Comparison of ENCODE assay signal across 17 cellular contexts in genomic region chr18:74488864-74489263, GRCh38. TPM values are rescaled to one million over a fixed set of nuclear protein-coding genes. Genes with fewer than 3 reads are reported as not detected.
DNase-seq lines count a peak whose midpoint lies in the region; ATAC-seq and TF ChIP-seq lines count a peak whose summit lies in the region.
"Had no signal": no experiment of that assay in that cellular context is flagged by ENCODE, and none has a peak within 500 bp of the region (broad histone marks: within the 10 kb centered on the region; RNA-seq: fewer than 3 reads in every experiment).

No MANE protein-coding gene starts in this region.

- TF ChIP-seq POLR2A in heart left ventricle (IDR thresholded peaks at IDR 0.05): no peak
- no peak for TF ChIP-seq POLR2A in GM18505 (IDR thresholded peaks at IDR 0.05; ENCODE audit: borderline replicate concordance, extremely low read depth, insufficient read depth, insufficient read length)

- H3K27me3 Mint-ChIP-seq in activated T-helper 17 cell treated with anti-CD3 and anti-CD28 coated beads, Interleukin-2, amount 50 U/mL, for 72 hours: no peaks in the 10 kb centered on the region
- peaks cover 11% of the 10 kb centered on the region for H3K27me3 Mint-ChIP-seq in neural progenitor cell (ENCODE audit: insufficient read depth, low read depth)
- H3K27me3 Mint-ChIP-seq: CD4-positive, alpha-beta memory T cell had no signal

- 90 to 95% (median 92%) methylated on average over 8 of the region's 8 CpGs for WGBS in heart left ventricle, 4 donors

- no peaks in the 10 kb centered on the region for H3K9me3 ChIP-seq in right atrium auricular region
- H3K9me3 ChIP-seq in heart left ventricle: peaks cover 0 to 4% (median 0%) of the 10 kb centered on the region in 12 donors
- no peaks in the 10 kb centered on the region for H3K9me3 ChIP-seq in neural progenitor cell (ENCODE audit: low read depth)

- peaks cover 0 to 9% of the 10 kb centered on the region in 2 donors for H3K4me1 ChIP-seq in right atrium auricular region
- peaks cover 0 to 19% (median 7%) of the 10 kb centered on the region in 12 donors for H3K4me1 ChIP-seq in heart left ventricle
- no peaks in the 10 kb centered on the region for H3K4me1 ChIP-seq in neural progenitor cell

- no peak overlapping the region for H3K9ac ChIP-seq in neural progenitor cell
- H3K9ac ChIP-seq: GM23248 had no signal

- H3K9me3 Mint-ChIP-seq in activated T-helper 17 cell treated with anti-CD3 and anti-CD28 coated beads, Interleukin-2, amount 50 U/mL, for 72 hours: no peaks in the 10 kb centered on the region
- H3K9me3 Mint-ChIP-seq in neural progenitor cell: no peaks in the 10 kb centered on the region

- no peak overlapping the region for H3K27ac ChIP-seq in right atrium auricular region
- no peak overlapping the region for H3K27ac ChIP-seq in heart left ventricle
- no peak overlapping the region for H3K27ac ChIP-seq in neural progenitor cell
- H3K27ac ChIP-seq: C4-2B, GM23248, HL-60 had no signal

- H3K4me3 ChIP-seq in right atrium auricular region: no peak overlapping the region
- H3K4me3 ChIP-seq in heart left ventricle: no peak overlapping the region
- H3K4me3 ChIP-seq in neural progenitor cell: no peak overlapping the region

- peak overlapping the region; percentile 46 for H2AFZ ChIP-seq in neural progenitor cell (replicated peaks)

- H4K20me1 ChIP-seq in neural progenitor cell (ENCODE audit: low read depth): no peaks in the 10 kb centered on the region

- DNase-seq in right atrium auricular region (ENCODE audit: low spot score) (peak; percentile 7), heart left ventricle (no peak), neural progenitor cell (ENCODE audit: low spot score) (no peak), NK-92 (lab: John Stamatoyannopoulos, UW; ENCODE audit: unreplicated experiment) (no peak)
- DNase-seq: ACHN; CD4-positive, alpha-beta memory T cell; DND-41; GDM1; H9; KBM-7 had no signal

- ATAC-seq in heart left ventricle (no peak), GM18505 (IDR thresholded peaks at IDR 0.05; ENCODE audit: unreplicated experiment) (no peak), HG02840 (IDR thresholded peaks at IDR 0.05; ENCODE audit: low FRiP score, unreplicated experiment) (no peak)
- ATAC-seq in activated T-helper 17 cell treated with anti-CD3 and anti-CD28 coated beads, Interleukin-2, amount 50 U/mL, for 72 hours (replicated peaks): no peak

- H3K79me2 ChIP-seq in neural progenitor cell (ENCODE audit: low read depth): no peaks in the 10 kb centered on the region

- no peaks in the 10 kb centered on the region for H3K27me3 ChIP-seq in right atrium auricular region
- H3K27me3 ChIP-seq in heart left ventricle: no peaks in the 10 kb centered on the region
- no peaks in the 10 kb centered on the region for H3K27me3 ChIP-seq in neural progenitor cell

- no peaks in the 10 kb centered on the region for H3K36me3 ChIP-seq in right atrium auricular region
- H3K36me3 ChIP-seq in heart left ventricle: no peaks in the 10 kb centered on the region
- H3K36me3 ChIP-seq in neural progenitor cell: no peaks in the 10 kb centered on the region

- no peaks in the 10 kb centered on the region for H3K36me3 Mint-ChIP-seq in activated T-helper 17 cell treated with anti-CD3 and anti-CD28 coated beads, Interleukin-2, amount 50 U/mL, for 72 hours (ENCODE audit: low read depth)
- no peaks in the 10 kb centered on the region for H3K36me3 Mint-ChIP-seq in neural progenitor cell
- H3K36me3 Mint-ChIP-seq: CD4-positive, alpha-beta memory T cell had no signal

- peak overlapping the region; percentile 1 for H3K27ac Mint-ChIP-seq in activated T-helper 17 cell treated with anti-CD3 and anti-CD28 coated beads, Interleukin-2, amount 50 U/mL, for 72 hours
- H3K27ac Mint-ChIP-seq in neural progenitor cell: peak overlapping the region; percentile 75
- H3K27ac Mint-ChIP-seq: H9 had no signal

- intact Hi-C loops in heart left ventricle (cut with DNase I): loop anchor here in 2 of 10 donors (5.0 kb wide), 2 partner anchors 37 to 292 kb away; no protein-coding TSS in a partner anchor

- peaks cover 4% of the 10 kb centered on the region for H3F3A ChIP-seq in neural progenitor cell (ENCODE audit: low read depth)

- TF ChIP-seq CTCF in right atrium auricular region (IDR thresholded peaks at IDR 0.05): no peak
- no peak for TF ChIP-seq CTCF in heart left ventricle (IDR thresholded peaks at IDR 0.05)
- no peak for TF ChIP-seq CTCF in neural progenitor cell (IDR thresholded peaks at IDR 0.05)

- no peak overlapping the region for H3K4me2 ChIP-seq in neural progenitor cell

- H3K4me3 Mint-ChIP-seq in activated T-helper 17 cell treated with anti-CD3 and anti-CD28 coated beads, Interleukin-2, amount 50 U/mL, for 72 hours: no peak overlapping the region
- H3K4me3 Mint-ChIP-seq in neural progenitor cell: no peak overlapping the region
- H3K4me3 Mint-ChIP-seq: CD4-positive, alpha-beta memory T cell; H9 had no signal

- peaks cover 4% of the 10 kb centered on the region for H3K4me1 Mint-ChIP-seq in activated T-helper 17 cell treated with anti-CD3 and anti-CD28 coated beads, Interleukin-2, amount 50 U/mL, for 72 hours
- peaks cover 26% of the 10 kb centered on the region for H3K4me1 Mint-ChIP-seq in neural progenitor cell

RNA-seq across cellular contexts. Expression of gene CNDP2, which starts 7.3 kb away (rescaled TPM):
- total RNA-seq in right atrium auricular region (10 to 100 TPM; 31.2 to 62.6 TPM), heart left ventricle (100 to 1,000 TPM in 1 of 9 donors, 10 to 100 TPM in 8; 38.3 to 162 (median 76.3) TPM), neural progenitor cell (ENCODE audit: low replicate concordance) (56.1 and 69.7 TPM in 2 replicates)
- polyA plus RNA-seq in heart left ventricle: 10 to 100 TPM; 50.1 to 90.4 TPM
- 100 to 1,000 TPM; 141 to 217 TPM for total RNA-seq in activated T-helper 17 cell treated with anti-CD3 and anti-CD28 coated beads, Interleukin-2, amount 50 U/mL, for 72 hours

RNA-seq across cellular contexts. Expression of gene DIPK1C, which starts 31.8 kb away (rescaled TPM):
- total RNA-seq in right atrium auricular region: 1 to 10 TPM in 1 of 2 donors, not detected in 1; 2.6 TPM
- total RNA-seq in heart left ventricle: 10 to 100 TPM in 3 of 9 donors, 1 to 10 TPM in 6; 1.3 to 13.6 (median 6.3) TPM
- 10 to 100 TPM in 1 of 2 donors, 1 to 10 TPM in 1; 1.9 to 14.2 TPM for polyA plus RNA-seq in heart left ventricle
- not detected for total RNA-seq in activated T-helper 17 cell treated with anti-CD3 and anti-CD28 coated beads, Interleukin-2, amount 50 U/mL, for 72 hours
- 12.9 and 13.7 TPM in 2 replicates for total RNA-seq in neural progenitor cell (ENCODE audit: low replicate concordance)
- total RNA-seq: A172; CD4-positive, alpha-beta memory T cell; GM23248; H9 had no signal
- polyA plus RNA-seq: CD4-positive, alpha-beta memory T cell; GM23248 had no signal

RNA-seq across cellular contexts. Expression of gene CNDP1, which starts 45.4 kb away (rescaled TPM):
- total RNA-seq in right atrium auricular region (not detected), heart left ventricle (not detected), neural progenitor cell (ENCODE audit: low replicate concordance) (not detected in 2 replicates)
- under 1 TPM in 1 of 2 donors, not detected in 1; 0.03 TPM for polyA plus RNA-seq in heart left ventricle
- total RNA-seq in activated T-helper 17 cell treated with anti-CD3 and anti-CD28 coated beads, Interleukin-2, amount 50 U/mL, for 72 hours: under 1 TPM in 1 of 2 donors, not detected in 1; 0.26 TPM
- total RNA-seq: A172; CD4-positive, alpha-beta memory T cell; GM23248; H9 had no signal
- polyA plus RNA-seq: CD4-positive, alpha-beta memory T cell; GM23248 had no signal
